In genomic region chr10:63634488-63635090, GRCh38 we compare ENCODE assay signal across 19 cellular contexts.
DNase-seq lines count a peak whose midpoint lies in the region; ATAC-seq, FAIRE-seq and TF ChIP-seq lines count a peak whose summit lies in the region.
"Had no signal": no experiment of that assay in that cellular context is flagged by ENCODE, and none has a peak within 500 bp of the region (broad histone marks: within the 10 kb centered on the region; RNA-seq: fewer than 3 reads in every experiment).

No MANE protein-coding gene starts in this region.

- no peaks in the 10 kb centered on the region for H3K36me3 ChIP-seq in BLaER1 treated with 17β-estradiol and CSF1 and Interleukin-3, amounts not matched to agents 10 nM and 100 nM
- H3K36me3 ChIP-seq in PC-3 (ENCODE audit: low read depth, low read length) (no peaks in the 10 kb centered on the region), H1 (ENCODE audit: control insufficient read depth in 2 of 4, insufficient read depth in 4 of 4, low read length in 3 of 4) (no peaks in the 10 kb centered on the region), smooth muscle cell (ENCODE audit: low read depth) (no peaks in the 10 kb centered on the region)

- H3K14ac ChIP-seq in H1 (ENCODE audit: insufficient read length) = no peak overlapping the region

- H2BK12ac ChIP-seq in H1 (ENCODE audit: low read depth, low read length) = peak overlapping the region; percentile 18; the same call in 1 of the 2 replicates

- no peak overlapping the region for H3K56ac ChIP-seq in H1 (replicated peaks; ENCODE audit: insufficient read length, low read depth, low read length)

- peak overlapping the region; percentile 34 for H4K91ac ChIP-seq in H1 (replicated peaks; ENCODE audit: insufficient read length, low read length)

- no peaks in the 10 kb centered on the region for H3K9me2 ChIP-seq in PC-3 (replicated peaks; ENCODE audit: low read length)

- no peak overlapping the region for H3K27ac ChIP-seq in BLaER1 treated with 17β-estradiol and CSF1 and Interleukin-3, amounts not matched to agents 10 nM and 100 nM
- H3K27ac ChIP-seq in PC-3 (ENCODE audit: low read length) (peak overlapping the region; percentile 46), H1 (ENCODE audit: low read depth, low read length) (no peak overlapping the region), smooth muscle cell (ENCODE audit: low read depth) (no peak overlapping the region)
- H3K27ac ChIP-seq: RWPE1 had no signal

- no peak overlapping the region for H2BK5ac ChIP-seq in H1 (ENCODE audit: low read depth, low read length)

- FAIRE-seq in H1 (lab: Jason Lieb, UNC) = no peak
- FAIRE-seq: GM19239 had no signal

- H3K79me2 ChIP-seq in PC-3 (ENCODE audit: low read length) = no peaks in the 10 kb centered on the region
- no peaks in the 10 kb centered on the region for H3K79me2 ChIP-seq in H1 (ENCODE audit: control insufficient read depth in 1 of 2, insufficient read depth in 2 of 2, low read length in 2 of 2)
- H3K79me2 ChIP-seq in smooth muscle cell (ENCODE audit: low read depth) = no peaks in the 10 kb centered on the region

- H4K20me1 ChIP-seq in BLaER1 treated with 17β-estradiol and CSF1 and Interleukin-3, amounts not matched to agents 10 nM and 100 nM = no peaks in the 10 kb centered on the region
- H4K20me1 ChIP-seq in PC-3 (ENCODE audit: low read length) (no peaks in the 10 kb centered on the region), H1 (replicated peaks in 1 of 2; ENCODE audit: control insufficient read depth in 1 of 2, insufficient read depth in 2 of 2, low read length in 2 of 2) (no peaks in the 10 kb centered on the region), smooth muscle cell (ENCODE audit: low read depth) (no peaks in the 10 kb centered on the region)

- H3K79me1 ChIP-seq in H1 (ENCODE audit: low read depth, low read length) = no peaks in the 10 kb centered on the region

- no peak overlapping the region for H3K27ac Mint-ChIP-seq in effector memory CD8-positive, alpha-beta T cell
- H3K27ac Mint-ChIP-seq: CD4-positive, alpha-beta T cell had no signal

- no peak overlapping the region for H3K4me3 Mint-ChIP-seq in effector memory CD8-positive, alpha-beta T cell
- H3K4me3 Mint-ChIP-seq: CD4-positive, alpha-beta T cell had no signal

- peaks cover 8% of the 10 kb centered on the region; the same call in 1 of the 2 replicates for H3K23me2 ChIP-seq in H1 (ENCODE audit: low read depth, low read length)

- H3K4me1 Mint-ChIP-seq in effector memory CD8-positive, alpha-beta T cell (ENCODE audit: low read depth in 2 of 2) = peaks cover 3 to 6% of the 10 kb centered on the region in 2 donors

- H3K27me3 ChIP-seq in BLaER1 treated with 17β-estradiol and CSF1 and Interleukin-3, amounts not matched to agents 10 nM and 100 nM = no peaks in the 10 kb centered on the region
- no peaks in the 10 kb centered on the region for H3K27me3 ChIP-seq in PC-3 (ENCODE audit: low read length)
- no peaks in the 10 kb centered on the region for H3K27me3 ChIP-seq in H1 (replicated peaks in 1 of 4; ENCODE audit: control insufficient read depth in 3 of 4, extremely low read depth in 1 of 4, insufficient read depth in 3 of 4, low read length in 3 of 4)
- H3K27me3 ChIP-seq in smooth muscle cell (ENCODE audit: low read depth) = no peaks in the 10 kb centered on the region

- no peak for TF ChIP-seq RAD21 in H1 (IDR thresholded peaks at IDR 0.05 in 1 of 2, conservative IDR thresholded peaks at IDR 0.05 in 1 of 2; ENCODE audit: low read depth in 2 of 2, low read length in 2 of 2)

- H2AFZ ChIP-seq in PC-3 (ENCODE audit: low read length) (peak overlapping the region; percentile 21), H1 (ENCODE audit: low read length) (no peak overlapping the region), smooth muscle cell (ENCODE audit: low read depth) (no peak overlapping the region)

- intact Hi-C loops in PC-3 (cut with micrococcal nuclease) = no loop called here

- H3K9ac ChIP-seq in BLaER1 treated with 17β-estradiol and CSF1 and Interleukin-3, amounts not matched to agents 10 nM and 100 nM = no peak overlapping the region
- H3K9ac ChIP-seq in PC-3 (ENCODE audit: low read length) = no peak overlapping the region; the same call in 1 of the 2 replicates
- no peak overlapping the region for H3K9ac ChIP-seq in H1 (replicated peaks in 1 of 4; ENCODE audit: extremely low read depth in 1 of 4, low read depth in 3 of 4, low read length in 3 of 4)
- H3K9ac ChIP-seq in smooth muscle cell (ENCODE audit: low read depth) = peak overlapping the region; percentile 11

- TF ChIP-seq EP300 in H1 (IDR thresholded peaks at IDR 0.05; ENCODE audit: borderline replicate concordance in 1 of 2, low read depth in 2 of 2, low read length in 2 of 2) = no peak

- H3K4ac ChIP-seq in H1 (replicated peaks; ENCODE audit: insufficient read length, low read depth, low read length) = no peak overlapping the region

- no peak overlapping the region for H3K4me3 ChIP-seq in BLaER1 treated with 17β-estradiol and CSF1 and Interleukin-3, amounts not matched to agents 10 nM and 100 nM
- H3K4me3 ChIP-seq in PC-3 (ENCODE audit: low read length) = no peak overlapping the region
- H3K4me3 ChIP-seq in H1 (ENCODE audit: extremely low read depth in 1 of 4, insufficient read depth in 2 of 4, low read depth in 3 of 4, low read length in 4 of 4) = no peak overlapping the region
- H3K4me3 ChIP-seq in smooth muscle cell = no peak overlapping the region

- BruUV-seq in PC-3 (replicated peaks; lab: Mats Ljungman, UMichigan) = no TSS peak

- peaks cover 20 to 41% (median 36%) of the 10 kb centered on the region in 10 experiments for H3K4me1 ChIP-seq in BLaER1 treated with 17β-estradiol and CSF1 and Interleukin-3, amounts not matched to agents 10 nM and 100 nM
- H3K4me1 ChIP-seq in PC-3 (ENCODE audit: insufficient read depth, low read length) = peaks cover 33% of the 10 kb centered on the region
- H3K4me1 ChIP-seq in H1 (replicated peaks in 1 of 4; ENCODE audit: control insufficient read depth in 3 of 4, insufficient read depth in 4 of 4, low read length in 3 of 4) = peaks cover 3 to 7% (median 5%) of the 10 kb centered on the region in 4 experiments; a peak in 5 of 7 replicates
- peaks cover 5% of the 10 kb centered on the region for H3K4me1 ChIP-seq in smooth muscle cell (ENCODE audit: low read depth)

- H2BK120ac ChIP-seq in H1 (replicated peaks; ENCODE audit: low read depth, low read length) = no peak overlapping the region

- H3K36me3 Mint-ChIP-seq in effector memory CD8-positive, alpha-beta T cell (ENCODE audit: insufficient read depth) = peaks cover 2% of the 10 kb centered on the region

- H4K5ac ChIP-seq in H1 (ENCODE audit: insufficient read length, low read depth, low read length) = no peak overlapping the region

- POLR2A ChIA-PET in PC-3 (lab: Charles Lee; ENCODE audit: unreplicated experiment) = interaction anchor here (0.7 kb wide), 1 partner anchor 23 kb away, joined by 4 read pairs; no protein-coding TSS in a partner anchor
- POLR2A ChIA-PET in H1 (lab: Charles Lee; ENCODE audit: partially characterized antibody) = interaction anchor here (1.0 kb wide), 1 partner anchor 20 kb away, joined by 3 read pairs; no protein-coding TSS in a partner anchor

- TF ChIP-seq POLR2A in H1 (IDR thresholded peaks at IDR 0.05; ENCODE audit: control extremely low read depth in 1 of 2, low read depth in 2 of 2, low read length in 2 of 2) (no peak), GM18505 (IDR thresholded peaks at IDR 0.05; ENCODE audit: borderline replicate concordance, extremely low read depth, insufficient read depth, insufficient read length) (no peak)

- ATAC-seq in PC-3 = no peak
- ATAC-seq in effector memory CD8-positive, alpha-beta T cell (replicated peaks) = no peak
- no peak for ATAC-seq in GM18505 (IDR thresholded peaks at IDR 0.05; ENCODE audit: unreplicated experiment)
- ATAC-seq: SK-N-SH treated with all-trans-retinoic acid at 6 μM for 48 hours had no signal

- H3F3A ChIP-seq in PC-3 (ENCODE audit: low read length, unreplicated experiment) = peaks cover 3% of the 10 kb centered on the region
- peaks cover 9% of the 10 kb centered on the region for H3F3A ChIP-seq in smooth muscle cell (ENCODE audit: low read depth)

- H2BK20ac ChIP-seq in H1 (ENCODE audit: low read length) = no peak overlapping the region

- no peak overlapping the region for H3K18ac ChIP-seq in H1 (ENCODE audit: extremely low read depth, low read length)

- no peaks in the 10 kb centered on the region for H3K27me3 Mint-ChIP-seq in effector memory CD8-positive, alpha-beta T cell
- H3K27me3 Mint-ChIP-seq: CD4-positive, alpha-beta T cell had no signal

- H3K9me3 ChIP-seq in BLaER1 treated with 17β-estradiol and CSF1 and Interleukin-3, amounts not matched to agents 10 nM and 100 nM (replicated peaks in 1 of 11) = no peaks in the 10 kb centered on the region
- H3K9me3 ChIP-seq in PC-3 (ENCODE audit: low read length) = no peaks in the 10 kb centered on the region
- no peaks in the 10 kb centered on the region for H3K9me3 ChIP-seq in H1 (ENCODE audit: insufficient read depth in 2 of 2, low read depth in 1 of 2, low read length in 1 of 2)
- H3K9me3 ChIP-seq in smooth muscle cell (replicated peaks; ENCODE audit: low read depth) = no peaks in the 10 kb centered on the region

- H2AK5ac ChIP-seq in H1 (ENCODE audit: low read depth, low read length) = no peak overlapping the region

- DNase-seq in PC-3 (no peak), H1 (ENCODE audit: low read depth in 1 of 2, low spot score in 2 of 2) (no peak), smooth muscle cell (lab: John Stamatoyannopoulos, UW; ENCODE audit: unreplicated experiment) (no peak), NCI-H2081 (lab: John Stamatoyannopoulos, UW) (no peak)
- DNase-seq in effector memory CD8-positive, alpha-beta T cell = no peak
- DNase-seq: AML-193; CD4-positive, alpha-beta T cell; GOT3; KG1; MV-4-11; NCI-H187 treated with DMSO at 0.1 percent for 48 hours; NCI-H345; NCI-H524 treated with DMSO at 0.1 percent for 48 hours; SIG-M5 had no signal

- CTCF ChIA-PET in PC-3 (lab: Charles Lee) (interaction anchor here (0.6 to 1.8 kb wide), 2 partner anchors 13 to 86 kb away, joined by 3 to 9 read pairs; no protein-coding TSS in a partner anchor), H1 (lab: Charles Lee; ENCODE audit: partially characterized antibody) (interaction anchor here (0.7 to 3.1 kb wide), 13 partner anchors 13 to 435 kb away, joined by 3 to 44 read pairs (median 3); no protein-coding TSS in a partner anchor)

- H3K4me2 ChIP-seq in BLaER1 treated with 17β-estradiol and CSF1 and Interleukin-3, amounts not matched to agents 10 nM and 100 nM = peak overlapping the region in 9 of 11 experiments; percentile 34 to 64 (median 57); a peak in 18 of 22 replicates
- H3K4me2 ChIP-seq in PC-3 (ENCODE audit: low read length) = peak overlapping the region; percentile 19
- no peak overlapping the region for H3K4me2 ChIP-seq in H1 (ENCODE audit: insufficient read depth in 1 of 2, low read depth in 2 of 2, low read length in 2 of 2)
- no peak overlapping the region for H3K4me2 ChIP-seq in smooth muscle cell

- H4K8ac ChIP-seq in H1 (ENCODE audit: extremely low read depth, insufficient read depth, low read length) = no peak overlapping the region

- TF ChIP-seq CTCF in PC-3 (conservative IDR thresholded peaks at IDR 0.05; ENCODE audit: low read depth, low read length) = no peak
- TF ChIP-seq CTCF in H1 (IDR thresholded peaks at IDR 0.05; ENCODE audit: control extremely low read depth in 1 of 3, insufficient read depth in 1 of 3, low read depth in 1 of 3, low read length in 3 of 3) = no peak
- TF ChIP-seq CTCF in smooth muscle cell (IDR thresholded peaks at IDR 0.05; ENCODE audit: borderline replicate concordance, insufficient read depth, poor library complexity, severe bottlenecking) = no peak

- H2BK15ac ChIP-seq in H1 (ENCODE audit: low read length) = no peak overlapping the region

- H3K23ac ChIP-seq in H1 (ENCODE audit: insufficient read length) = no peak overlapping the region

- WGBS in H1 (ENCODE audit: extremely low coverage in 1 of 2, insufficient coverage in 1 of 2, insufficient read length in 1 of 2, insufficient replicate concordance in 2 of 2, low coverage in 1 of 2, low lambda C conversion rate in 2 of 2, missing lambda C conversion rate in 1 of 2), 2 experiments = 85% methylated on average over 6 of the region's 6 CpGs; no CpG with 5 or more reads in 1 of the 2 experiments
- WGBS in smooth muscle cell (ENCODE audit: low lambda C conversion rate) = 75% methylated on average over 6 of the region's 6 CpGs

- H3K9me3 Mint-ChIP-seq in effector memory CD8-positive, alpha-beta T cell = no peaks in the 10 kb centered on the region
- H3K9me3 Mint-ChIP-seq: CD4-positive, alpha-beta T cell had no signal

Comparison
In these comparisons a context has a peak if more than half of its experiments do, and no peak if none do; other contexts are left out.
1. H3K4me2 ChIP-seq: peak in BLaER1 treated with 17β-estradiol and CSF1 and Interleukin-3, amounts not matched to agents 10 nM and 100 nM (9 of 11) and PC-3 (single experiment); none in H1 (0 of 2) and smooth muscle cell (single experiment).